3 cellular contexts compared by ENCODE assay signal in the genomic region with DNA sequence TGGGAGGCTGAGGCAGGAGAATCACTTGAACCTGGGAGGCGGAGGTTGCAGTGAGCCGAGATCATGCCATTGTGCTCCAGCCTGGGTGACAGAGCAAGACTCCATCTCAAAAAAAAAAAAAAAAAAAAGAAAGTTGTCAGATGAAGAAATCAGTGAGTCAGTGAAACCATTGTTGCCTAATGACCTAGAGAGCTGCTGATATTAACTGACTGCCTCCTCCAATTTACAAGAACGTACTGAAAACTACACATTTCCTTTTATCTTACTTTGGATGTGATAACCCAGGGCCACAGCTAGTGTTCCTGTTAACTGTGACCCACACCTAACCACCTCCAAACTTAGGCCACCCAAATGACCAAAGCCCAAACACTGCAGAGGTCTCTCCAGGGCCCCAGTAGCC. TPM values are rescaled to one million over a fixed set of nuclear protein-coding genes. Genes with fewer than 3 reads are reported as not detected.
"Had no signal": no experiment of that assay in that cellular context is flagged by ENCODE, and none has a peak within 500 bp of the region (broad histone marks: within the 10 kb centered on the region; RNA-seq: fewer than 3 reads in every experiment).

No MANE protein-coding gene starts in this region.

RNA-seq across cellular contexts. Expression of a gene that starts 41.2 kb away (rescaled TPM):
- total RNA-seq: LHCN-M2, Right ventricle myocardium superior, SJSA1 had no signal
